1 cellular context compared by ENCODE assay signal in genomic region chr5:176362098-176362442, GRCh38.
TF ChIP-seq lines count a peak whose summit lies in the region.

No MANE protein-coding gene starts in this region.

TF ChIP-seq in GM12878, 131 proteins besides CTCF, POLR2A, EP300 and RAD21:
- TF ChIP-seq RELA (IDR thresholded peaks at IDR 0.05; ENCODE audit: borderline replicate concordance, partially characterized antibody) (peak; percentile 1), CHD2 (IDR thresholded peaks at IDR 0.05; ENCODE audit: borderline replicate concordance, low read depth, low read length) (no peak), PBX3 (IDR thresholded peaks at IDR 0.05; ENCODE audit: insufficient replicate concordance, low read depth, low read length) (no peak), MAX (IDR thresholded peaks at IDR 0.05; ENCODE audit: low read depth, low read length) (0 out of 2 replicates have a peak, but pooled peaks have one; percentile 13), ZNF24 (IDR thresholded peaks at IDR 0.05) (no peak), BHLHE40 (IDR thresholded peaks at IDR 0.05; ENCODE audit: borderline replicate concordance in 1 of 2, low read depth in 2 of 2, low read length in 1 of 2) (no peak), BMI1 (IDR thresholded peaks at IDR 0.05; ENCODE audit: borderline replicate concordance) (no peak), SREBF1 (IDR thresholded peaks at IDR 0.05; ENCODE audit: low read length) (no peak), SIN3A (IDR thresholded peaks at IDR 0.05; ENCODE audit: low read depth, low read length) (no peak), EGR1 (IDR thresholded peaks at IDR 0.05; ENCODE audit: borderline replicate concordance in 1 of 2, low read depth in 2 of 2, low read length in 2 of 2) (no peak), E2F8 (IDR thresholded peaks at IDR 0.05; ENCODE audit: low read depth, partially characterized antibody) (no peak), CEBPZ (IDR thresholded peaks at IDR 0.05; ENCODE audit: low read depth, low read length) (no peak), NR2F1 (conservative IDR thresholded peaks at IDR 0.05) (no peak), RFX5 (IDR thresholded peaks at IDR 0.05; ENCODE audit: low read depth, low read length) (no peak), ZBTB11 (CRISPR knock-in tag; IDR thresholded peaks at IDR 0.05) (no peak), STAT1 (conservative IDR thresholded peaks at IDR 0.05) (peak; percentile 25; the same call in 1 of the 2 replicates), SPI1 (IDR thresholded peaks at IDR 0.05; ENCODE audit: borderline replicate concordance, insufficient read depth, low read depth, low read length) (peak; percentile 36; the same call in 1 of the 2 replicates), EED (IDR thresholded peaks at IDR 0.05; ENCODE audit: low read depth) (no peak), HDGF (IDR thresholded peaks at IDR 0.05) (0 out of 2 replicates have a peak, but pooled peaks have one; percentile 2), ZNF274 (IDR thresholded peaks at IDR 0.05; ENCODE audit: insufficient read depth, insufficient read length) (no peak), BCLAF1 (IDR thresholded peaks at IDR 0.05) (no peak), CEBPB (IDR thresholded peaks at IDR 0.05; ENCODE audit: borderline replicate concordance in 1 of 2, low read depth in 2 of 2, low read length in 2 of 2) (no peak), SUPT20H (IDR thresholded peaks at IDR 0.05; ENCODE audit: borderline replicate concordance, control insufficient read depth, low read depth, low read length) (no peak)
